In genomic region chr19:5120833-5121232, GRCh38 we compare ENCODE assay signal across 16 cellular contexts.
"Had no signal": no experiment of that assay in that cellular context is flagged by ENCODE, and none has a peak within 500 bp of the region (broad histone marks: within the 10 kb centered on the region; RNA-seq: fewer than 3 reads in every experiment).

No MANE protein-coding gene starts in this region.

- H3K27ac Mint-ChIP-seq: activated naive CD4-positive, alpha-beta T cell treated with anti-CD3 and anti-CD28 coated beads, Interleukin-2, amount 10 ng/mL, durations not matched to agents 7 days and 5 days; activated T-helper 2 cell treated with anti-CD3 and anti-CD28 coated beads, Interferon-gamma antibody, Interleukin-2, Interleukin-4, amounts not matched to agents 10 μg/mL and 5 μg/mL and 100 μg/mL, durations not matched to agents 14 hours and 24 hours and 36 hours had no signal

- H3K27me3 Mint-ChIP-seq: activated naive CD4-positive, alpha-beta T cell treated with anti-CD3 and anti-CD28 coated beads, Interleukin-2, amount 10 ng/mL, durations not matched to agents 7 days and 5 days had no signal

- DNase-seq: activated CD4-positive, alpha-beta T cell treated with anti-CD3 and anti-CD28 coated beads for 48 hours; activated CD8-positive, alpha-beta T cell treated with anti-CD3 and anti-CD28 coated beads, Interleukin-2, amount 10 ng/mL, durations not matched to agents 7 days and 5 days; activated naive CD4-positive, alpha-beta T cell treated with anti-CD3 and anti-CD28 coated beads, Interleukin-2, amount 10 ng/mL, durations not matched to agents 7 days and 5 days; body of pancreas; foreskin keratinocyte; mammary epithelial cell; nephron progenitor cell; pancreas; retina; stimulated activated CD4-positive, alpha-beta T cell treated with anti-CD3 and anti-CD28 coated beads, Interleukin-15, amount 100 ng/mL, for 24 hours; stimulated activated CD4-positive, alpha-beta T cell treated with anti-CD3 and anti-CD28 coated beads, Interleukin-4, amount 100 ng/mL, for 24 hours; T-helper 1 cell; thyroid gland; WERI-Rb-1 had no signal

- H3K4me3 Mint-ChIP-seq: activated CD8-positive, alpha-beta T cell treated with anti-CD3 and anti-CD28 coated beads, Interleukin-2, amount 10 ng/mL, durations not matched to agents 7 days and 5 days; activated naive CD4-positive, alpha-beta T cell treated with anti-CD3 and anti-CD28 coated beads, Interleukin-2, amount 10 ng/mL, durations not matched to agents 7 days and 5 days; nephron progenitor cell had no signal

- ATAC-seq: activated CD8-positive, alpha-beta T cell treated with anti-CD3 and anti-CD28 coated beads, Interleukin-2, amount 10 ng/mL, durations not matched to agents 7 days and 5 days; body of pancreas; foreskin keratinocyte; left lobe of liver; pancreas had no signal

- H3K9me3 Mint-ChIP-seq: activated naive CD4-positive, alpha-beta T cell treated with anti-CD3 and anti-CD28 coated beads, Interleukin-2, amount 10 ng/mL, durations not matched to agents 7 days and 5 days; activated T-helper 2 cell treated with anti-CD3 and anti-CD28 coated beads, Interferon-gamma antibody, Interleukin-2, Interleukin-4, amounts not matched to agents 10 μg/mL and 5 μg/mL and 100 μg/mL, durations not matched to agents 14 hours and 24 hours and 36 hours had no signal
